ENCODE assay signal across 8 cellular contexts in genomic region chr5:141373673-141374317, GRCh38. TPM values are rescaled to one million over a fixed set of nuclear protein-coding genes. Genes with fewer than 3 reads are reported as not detected.
DNase-seq lines count a peak whose midpoint lies in the region; ATAC-seq, FAIRE-seq and TF ChIP-seq lines count a peak whose summit lies in the region.

PCDHGA6 (plus strand) TSS chr5:141373891; CDS start chr5:141374084, 193 bp downstream.

- peak in 1 of 2 experiments; percentile 18 for DNase-seq in Caco-2
- peak; percentile 56 for DNase-seq in dermis blood vessel endothelial cell
- DNase-seq in osteocyte (ENCODE audit: extremely low spot score, unreplicated experiment), result peak; percentile 81
- no peak for DNase-seq in iPS-NIHi11 (ENCODE audit: low spot score)
- DNase-seq in frontal cortex (ENCODE audit: low spot score in 2 of 2), result no peak
- DNase-seq in NK-92 treated with Interleukin-12 subunit alpha and Interleukin-12 subunit beta, amount 100 ng/mL, for 24 hours (lab: John Stamatoyannopoulos, UW), result no peak

- H3K9me3 ChIP-seq in Caco-2, result no peaks in the 10 kb centered on the region; the same call in 1 of the 2 replicates

- no peaks in the 10 kb centered on the region for H3K36me3 ChIP-seq in Caco-2 (ENCODE audit: control insufficient read depth, insufficient read depth, low read length)

- no TSS peak for BruUV-seq in Caco-2 (replicated peaks; lab: Mats Ljungman, UMichigan)

- FAIRE-seq in frontal cortex (lab: Jason Lieb, UNC), result no peak

- H3K27me3 Mint-ChIP-seq in Caco-2 (ENCODE audit: insufficient read depth, unreplicated experiment) (no peaks in the 10 kb centered on the region), IgD-negative memory B cell (peaks cover 21% of the 10 kb centered on the region), osteocyte (ENCODE audit: unreplicated experiment) (no peaks in the 10 kb centered on the region)

- no peaks in the 10 kb centered on the region for H3K27me3 ChIP-seq in Caco-2 (replicated peaks; ENCODE audit: control insufficient read depth, insufficient read depth, low read length)

- TF ChIP-seq CTCF in Caco-2 (IDR thresholded peaks at IDR 0.05; ENCODE audit: insufficient read depth in 1 of 2, low read depth in 1 of 2, low read length in 1 of 2, severe bottlenecking in 1 of 2, unreplicated experiment in 1 of 2) (peak; percentile 29), osteocyte (IDR thresholded peaks at IDR 0.05) (no peak)

- H3K4me3 ChIP-seq in Caco-2 (ENCODE audit: low read depth, low read length), result no peak within 1 kb of the TSS

- H3K9me3 Mint-ChIP-seq in Caco-2 (ENCODE audit: unreplicated experiment) (no peaks in the 10 kb centered on the region), IgD-negative memory B cell (peaks cover 6 to 15% (median 11%) of the 10 kb centered on the region in 3 donors), osteocyte (ENCODE audit: unreplicated experiment) (peaks cover 22% of the 10 kb centered on the region)

- intact Hi-C loops in Caco-2 (cut with micrococcal nuclease; ENCODE audit: unreplicated experiment), result no loop called here

- POLR2A ChIA-PET in Caco-2 (lab: Charles Lee), result no interaction called here

- no peak within 1 kb of the TSS for H3K27ac Mint-ChIP-seq in Caco-2 (ENCODE audit: unreplicated experiment)
- peak within 1 kb of the TSS in 1 of 3 donors; percentile 65 for H3K27ac Mint-ChIP-seq in IgD-negative memory B cell
- H3K27ac Mint-ChIP-seq in osteocyte (ENCODE audit: unreplicated experiment), result no peak within 1 kb of the TSS

- ATAC-seq in GM19455 (IDR thresholded peaks at IDR 0.05; ENCODE audit: unreplicated experiment), result no peak

- H3K4me1 Mint-ChIP-seq in Caco-2 (ENCODE audit: low read depth, unreplicated experiment), result no peaks in the 10 kb centered on the region
- peaks cover 2 to 5% (median 4%) of the 10 kb centered on the region in 3 donors for H3K4me1 Mint-ChIP-seq in IgD-negative memory B cell
- no peaks in the 10 kb centered on the region for H3K4me1 Mint-ChIP-seq in osteocyte (ENCODE audit: unreplicated experiment)

- CTCF ChIA-PET in Caco-2 (lab: Charles Lee), result interaction anchor here (0.7 kb wide), 1 partner anchor 190 kb away, joined by 3 read pairs; no protein-coding TSS in a partner anchor

- no peaks in the 10 kb centered on the region for H3K4me1 ChIP-seq in Caco-2

- H3K4me3 Mint-ChIP-seq in Caco-2 (ENCODE audit: unreplicated experiment) (no peak within 1 kb of the TSS), IgD-negative memory B cell (peak within 1 kb of the TSS in 3 of 4 donors; percentile 27 to 79 (median 63)), osteocyte (ENCODE audit: unreplicated experiment) (no peak within 1 kb of the TSS)

- H3K36me3 Mint-ChIP-seq in Caco-2 (ENCODE audit: insufficient read depth, unreplicated experiment) (no peaks in the 10 kb centered on the region), IgD-negative memory B cell (peaks cover 7% of the 10 kb centered on the region), osteocyte (ENCODE audit: unreplicated experiment) (no peaks in the 10 kb centered on the region)

RNA-seq across cellular contexts. Expression of gene PCDHGA6, which starts in this region (rescaled TPM):
- 0.49 and 0.79 TPM in 2 replicates for total RNA-seq in Caco-2 (2022)
- 0.08 TPM for polyA plus RNA-seq in IgD-negative memory B cell
- 2.2 TPM in 2 replicates for total RNA-seq in dermis blood vessel endothelial cell
- total RNA-seq in osteocyte, result 0.18 and 0.21 TPM in 2 replicates
- 9.0 TPM for total RNA-seq in frontal cortex

Comparison
In these comparisons a context has a peak if more than half of its experiments do, and no peak if none do; other contexts are left out.
1. Peak in DNase-seq in osteocyte; RNA of the gene not detected or under 1 TPM.
2. H3K4me3 Mint-ChIP-seq: peak in IgD-negative memory B cell (3 of 4); none in Caco-2 (single experiment) and osteocyte (single experiment).